Comparison of ENCODE assay signal across 3 cellular contexts in genomic region chr11:44944181-44944852, GRCh38.
TF ChIP-seq lines count a peak whose summit lies in the region.

No MANE protein-coding gene starts in this region.

TF ChIP-seq in SK-N-SH, 30 proteins besides CTCF, POLR2A, EP300 and RAD21:
- peak; percentile 31; the same call in 1 of the 2 replicates for TF ChIP-seq GATA2 (CRISPR knock-in tag; IDR thresholded peaks at IDR 0.05)
- TF ChIP-seq RCOR1 (IDR thresholded peaks at IDR 0.05; ENCODE audit: low read length), result peak; percentile 26; the same call in 1 of the 2 replicates
- no peak for TF ChIP-seq TCF12 (IDR thresholded peaks at IDR 0.05)

TF ChIP-seq in SK-N-SH treated with all-trans-retinoic acid at 6 μM for 48 hours, 23 proteins besides CTCF, POLR2A, EP300 and RAD21:
- TF ChIP-seq ISL1 (CRISPR knock-in tag; IDR thresholded peaks at IDR 0.05), result no peak
- no peak for TF ChIP-seq ZFP3 (CRISPR knock-in tag; IDR thresholded peaks at IDR 0.05)
- no peak for TF ChIP-seq ZFP30 (CRISPR knock-in tag; IDR thresholded peaks at IDR 0.05)
- no peak for TF ChIP-seq TOX (CRISPR knock-in tag; IDR thresholded peaks at IDR 0.05; ENCODE audit: borderline replicate concordance)
- TF ChIP-seq POU6F1 (CRISPR knock-in tag; IDR thresholded peaks at IDR 0.05; ENCODE audit: borderline replicate concordance, low read depth), result no peak
- TF ChIP-seq RARB (CRISPR knock-in tag; IDR thresholded peaks at IDR 0.05), result no peak
- TF ChIP-seq ESRRG (CRISPR knock-in tag; IDR thresholded peaks at IDR 0.05), result no peak
- TF ChIP-seq CREB5 (CRISPR knock-in tag; IDR thresholded peaks at IDR 0.05; ENCODE audit: low read depth), result no peak
- no peak for TF ChIP-seq ZNF565 (CRISPR knock-in tag; conservative IDR thresholded peaks at IDR 0.05; ENCODE audit: low read depth)

TF ChIP-seq in H1, 55 proteins besides CTCF, POLR2A, EP300 and RAD21:
- TF ChIP-seq TEAD4 (IDR thresholded peaks at IDR 0.05; ENCODE audit: low read depth, low read length) (no peak), EGR1 (IDR thresholded peaks at IDR 0.05; ENCODE audit: borderline replicate concordance, low read depth, low read length) (no peak), MAX (IDR thresholded peaks at IDR 0.05) (peak; percentile 54; the same call in 1 of the 2 replicates), SP1 (IDR thresholded peaks at IDR 0.05; ENCODE audit: low read depth, low read length) (no peak), TAF1 (IDR thresholded peaks at IDR 0.05; ENCODE audit: low read depth, low read length) (no peak), SP2 (IDR thresholded peaks at IDR 0.05; ENCODE audit: low read length) (no peak), BCL11A (IDR thresholded peaks at IDR 0.05; ENCODE audit: low read depth in 2 of 2, low read length in 2 of 2) (no peak), NANOG (IDR thresholded peaks at IDR 0.05; ENCODE audit: insufficient read depth, low read depth, low read length, poor library complexity, severe bottlenecking) (no peak), USF2 (IDR thresholded peaks at IDR 0.05; ENCODE audit: low read length) (no peak), RFX5 (IDR thresholded peaks at IDR 0.05; ENCODE audit: borderline replicate concordance, low read depth, low read length) (no peak), HDAC6 (IDR thresholded peaks at IDR 0.05; ENCODE audit: low read depth, low read length) (no peak), ZNF274 (IDR thresholded peaks at IDR 0.05; ENCODE audit: borderline replicate concordance, extremely low read depth, low read length) (no peak), PHF8 (conservative IDR thresholded peaks at IDR 0.05; ENCODE audit: low read depth, low read length) (no peak), TBP (IDR thresholded peaks at IDR 0.05; ENCODE audit: low read depth, low read length) (peak; percentile 48; the same call in 1 of the 2 replicates), HDAC2 (IDR thresholded peaks at IDR 0.05; ENCODE audit: borderline replicate concordance in 1 of 2, low read depth in 2 of 2, low read length in 2 of 2) (peak in 1 of 2 experiments; percentile 83; a peak in 1 of 4 replicates), E2F6 (IDR thresholded peaks at IDR 0.05) (peak; percentile 29), JUN (IDR thresholded peaks at IDR 0.05; ENCODE audit: low read depth, low read length) (no peak), MAFK (IDR thresholded peaks at IDR 0.05; ENCODE audit: low read depth, low read length) (no peak), CTBP2 (IDR thresholded peaks at IDR 0.05; ENCODE audit: borderline replicate concordance, insufficient read depth, insufficient read length, low read length) (peak; percentile 54), TAF7 (optimal IDR thresholded peaks at IDR 0.05; ENCODE audit: borderline replicate concordance, low read depth, low read length) (no peak), KDM1A (IDR thresholded peaks at IDR 0.05; ENCODE audit: borderline replicate concordance, low read length) (peak; percentile 97), YY1 (IDR thresholded peaks at IDR 0.05; ENCODE audit: low read depth, low read length) (no peak), CHD2 (IDR thresholded peaks at IDR 0.05; ENCODE audit: low read length) (no peak), GABPA (IDR thresholded peaks at IDR 0.05; ENCODE audit: borderline replicate concordance, insufficient read depth, low read length) (no peak), SAP30 (IDR thresholded peaks at IDR 0.05; ENCODE audit: insufficient read depth, insufficient replicate concordance, low read length) (no peak), TCF12 (IDR thresholded peaks at IDR 0.05; ENCODE audit: low read depth, low read length) (no peak), SIRT6 (IDR thresholded peaks at IDR 0.05; ENCODE audit: low read length) (no peak), CBX8 (IDR thresholded peaks at IDR 0.05; ENCODE audit: borderline replicate concordance, low read depth, low read length) (no peak), CHD1 (IDR thresholded peaks at IDR 0.05; ENCODE audit: low read depth, low read length) (no peak), NRF1 (IDR thresholded peaks at IDR 0.05; ENCODE audit: low read depth, low read length) (no peak), ASH2L (IDR thresholded peaks at IDR 0.05; ENCODE audit: low read length) (no peak), SRF (IDR thresholded peaks at IDR 0.05; ENCODE audit: low read depth, low read length) (no peak), CEBPB (IDR thresholded peaks at IDR 0.05; ENCODE audit: low read depth, low read length) (no peak), RXRA (IDR thresholded peaks at IDR 0.05; ENCODE audit: insufficient read depth, low read depth, low read length) (no peak), SUZ12 (IDR thresholded peaks at IDR 0.05; ENCODE audit: low read length) (no peak), RBBP5 (IDR thresholded peaks at IDR 0.05; ENCODE audit: borderline replicate concordance, low read depth, low read length) (no peak), GTF2F1 (IDR thresholded peaks at IDR 0.05; ENCODE audit: borderline replicate concordance, low read depth, low read length) (no peak), CBX5 (IDR thresholded peaks at IDR 0.05; ENCODE audit: low read depth, low read length) (no peak)
TF ChIP-seq in H1: peak in this region for 6.
